In genomic region chr4:73230865-73231517, GRCh38 we compare ENCODE assay signal across 22 cellular contexts. TPM values are rescaled to one million over a fixed set of nuclear protein-coding genes. Genes with fewer than 3 reads are reported as not detected.
A peak's percentile ranks its signal among the peaks of the same experiment; 100 is the strongest.
DNase-seq lines count a peak whose midpoint lies in the region; ATAC-seq and TF ChIP-seq lines count a peak whose summit lies in the region.
"Had no signal": no experiment of that assay in that cellular context is flagged by ENCODE, and none has a peak within 500 bp of the region (broad histone marks: within the 10 kb centered on the region; RNA-seq: fewer than 3 reads in every experiment).

No MANE protein-coding gene starts in this region.

- H2AFZ ChIP-seq in neural progenitor cell (replicated peaks), result no peak overlapping the region

- no peak overlapping the region for H3K4me3 ChIP-seq in neural progenitor cell
- H3K4me3 ChIP-seq: gastroesophageal sphincter, HAP-1, upper lobe of right lung had no signal

- no peak overlapping the region for H3K27ac ChIP-seq in neural progenitor cell
- H3K27ac ChIP-seq: gastroesophageal sphincter, upper lobe of right lung had no signal

- peaks cover 11% of the 10 kb centered on the region for H4K20me1 ChIP-seq in neural progenitor cell (ENCODE audit: low read depth)

- CTCF ChIA-PET in WTC11 (lab: Charles Lee), result no interaction called here

- H3K4me2 ChIP-seq in neural progenitor cell, result no peak overlapping the region

- no peak overlapping the region for H3K9ac ChIP-seq in neural progenitor cell

- H3K4me1 ChIP-seq in neural progenitor cell, result no peaks in the 10 kb centered on the region
- H3K4me1 ChIP-seq: upper lobe of right lung had no signal

- peaks cover 98% of the 10 kb centered on the region for H3K79me2 ChIP-seq in neural progenitor cell (ENCODE audit: low read depth)

- no peak overlapping the region for H3K4me3 Mint-ChIP-seq in activated naive CD4-positive, alpha-beta T cell treated with anti-CD3 and anti-CD28 coated beads, Interleukin-2, amount 50 U/mL, for 24 hours
- no peak overlapping the region for H3K4me3 Mint-ChIP-seq in chondrocyte (ENCODE audit: unreplicated experiment)
- no peak overlapping the region for H3K4me3 Mint-ChIP-seq in neural progenitor cell
- no peak overlapping the region for H3K4me3 Mint-ChIP-seq in WTC11
- H3K4me3 Mint-ChIP-seq: activated naive CD8-positive, alpha-beta T cell treated with anti-CD3 and anti-CD28 coated beads, Interleukin-2, amount 10 ng/mL, durations not matched to agents 7 days and 5 days; activated T-helper 1 cell treated with anti-CD3 and anti-CD28 coated beads, Interleukin-12 subunit alpha, Interleukin-12 subunit beta, Interleukin-2, Interleukin-4 antibody, amounts not matched to agents 30 ng/mL and 10 ng/mL and 1 ng/mL, durations not matched to agents 14 hours and 24 hours and 36 hours had no signal

- no peaks in the 10 kb centered on the region for H3K9me3 ChIP-seq in neural progenitor cell (ENCODE audit: low read depth)
- H3K9me3 ChIP-seq: gastroesophageal sphincter, HAP-1, upper lobe of right lung had no signal

- ATAC-seq in activated naive CD4-positive, alpha-beta T cell treated with anti-CD3 and anti-CD28 coated beads, Interleukin-2, amount 50 U/mL, for 72 hours, result no peak
- ATAC-seq in GM21723 (IDR thresholded peaks at IDR 0.05; ENCODE audit: unreplicated experiment), result no peak
- no peak for ATAC-seq in omental fat pad (ENCODE audit: low FRiP score)
- no peak for ATAC-seq in WTC11
- ATAC-seq: activated CD4-positive, CD25-positive, alpha-beta regulatory T cell treated with anti-CD3 and anti-CD28 coated beads, Interleukin-2, amount 50 U/mL, for 24 hours; gastroesophageal sphincter; sciatic nerve; upper lobe of right lung had no signal

- no peak for TF ChIP-seq CTCF in chondrocyte (IDR thresholded peaks at IDR 0.05)
- TF ChIP-seq CTCF in neural progenitor cell (IDR thresholded peaks at IDR 0.05), result no peak
- TF ChIP-seq CTCF in omental fat pad (IDR thresholded peaks at IDR 0.05), result no peak
- TF ChIP-seq CTCF in WTC11 (IDR thresholded peaks at IDR 0.05), result no peak

- no peak for DNase-seq in activated naive CD4-positive, alpha-beta T cell treated with anti-CD3 and anti-CD28 coated beads, Interleukin-2, amount 50 U/mL, for 72 hours (ENCODE audit: low spot score in 2 of 2)
- DNase-seq in OCI-M1 (lab: John Stamatoyannopoulos, UW) (peak; percentile 83), chondrocyte (ENCODE audit: low spot score) (no peak), neural progenitor cell (ENCODE audit: low spot score) (no peak), omental fat pad (ENCODE audit: low spot score) (no peak), WTC11 (ENCODE audit: low spot score) (no peak)
- DNase-seq: activated naive CD8-positive, alpha-beta T cell treated with anti-CD3 and anti-CD28 coated beads, Interleukin-2, amount 10 ng/mL, durations not matched to agents 7 days and 5 days; NCI-H146; NCI-H524 treated with DMSO at 0.1 percent for 48 hours; posterior cingulate gyrus; RPMI8226; stimulated activated CD4-positive, alpha-beta T cell treated with anti-CD3 and anti-CD28 coated beads, Interleukin-15, amount 100 ng/mL, for 24 hours; stimulated activated CD8-positive, alpha-beta memory T cell treated with anti-CD3 and anti-CD28 coated beads, Interleukin-4, amount 100 ng/mL, for 48 hours; T-helper 9 cell; upper lobe of right lung had no signal

- POLR2A ChIA-PET in WTC11 (lab: Charles Lee), result no interaction called here

- H3K36me3 Mint-ChIP-seq in activated naive CD4-positive, alpha-beta T cell treated with anti-CD3 and anti-CD28 coated beads, Interleukin-2, amount 50 U/mL, for 24 hours, result peaks cover 21% of the 10 kb centered on the region
- peaks cover 22 to 59% of the 10 kb centered on the region in 2 donors for H3K36me3 Mint-ChIP-seq in activated naive CD4-positive, alpha-beta T cell treated with anti-CD3 and anti-CD28 coated beads, Interleukin-2, amount 50 U/mL, for 72 hours
- peaks cover 11% of the 10 kb centered on the region for H3K36me3 Mint-ChIP-seq in chondrocyte (ENCODE audit: low read depth)
- H3K36me3 Mint-ChIP-seq in neural progenitor cell, result peaks cover 41% of the 10 kb centered on the region
- peaks cover 29% of the 10 kb centered on the region for H3K36me3 Mint-ChIP-seq in WTC11

- H3K9me3 Mint-ChIP-seq in activated naive CD4-positive, alpha-beta T cell treated with anti-CD3 and anti-CD28 coated beads, Interleukin-2, amount 50 U/mL, for 24 hours, result no peaks in the 10 kb centered on the region
- peaks cover 4 to 6% of the 10 kb centered on the region in 2 donors for H3K9me3 Mint-ChIP-seq in activated naive CD4-positive, alpha-beta T cell treated with anti-CD3 and anti-CD28 coated beads, Interleukin-2, amount 50 U/mL, for 72 hours
- H3K9me3 Mint-ChIP-seq in chondrocyte (ENCODE audit: low read depth) (no peaks in the 10 kb centered on the region), neural progenitor cell (peaks cover 5% of the 10 kb centered on the region), WTC11 (peaks cover 4% of the 10 kb centered on the region; the same call in 1 of the 2 replicates)
- H3K9me3 Mint-ChIP-seq: activated naive CD8-positive, alpha-beta T cell treated with anti-CD3 and anti-CD28 coated beads, Interleukin-2, amount 10 ng/mL, durations not matched to agents 7 days and 5 days; activated T-helper 1 cell treated with anti-CD3 and anti-CD28 coated beads, Interleukin-12 subunit alpha, Interleukin-12 subunit beta, Interleukin-2, Interleukin-4 antibody, amounts not matched to agents 30 ng/mL and 10 ng/mL and 1 ng/mL, durations not matched to agents 14 hours and 24 hours and 36 hours had no signal

- peaks cover 7% of the 10 kb centered on the region for H3K36me3 ChIP-seq in neural progenitor cell
- H3K36me3 ChIP-seq: upper lobe of right lung had no signal

- peak overlapping the region; percentile 48 for H3K27ac Mint-ChIP-seq in activated naive CD4-positive, alpha-beta T cell treated with anti-CD3 and anti-CD28 coated beads, Interleukin-2, amount 50 U/mL, for 24 hours
- no peak overlapping the region for H3K27ac Mint-ChIP-seq in activated naive CD4-positive, alpha-beta T cell treated with anti-CD3 and anti-CD28 coated beads, Interleukin-2, amount 50 U/mL, for 72 hours
- H3K27ac Mint-ChIP-seq in chondrocyte (ENCODE audit: unreplicated experiment) (peak overlapping the region; percentile 23), neural progenitor cell (peak overlapping the region; percentile 80), WTC11 (no peak overlapping the region; the same call in 1 of the 2 replicates)
- H3K27ac Mint-ChIP-seq: activated naive CD8-positive, alpha-beta T cell treated with anti-CD3 and anti-CD28 coated beads, Interleukin-2, amount 10 ng/mL, durations not matched to agents 7 days and 5 days; activated T-helper 1 cell treated with anti-CD3 and anti-CD28 coated beads, Interleukin-12 subunit alpha, Interleukin-12 subunit beta, Interleukin-2, Interleukin-4 antibody, amounts not matched to agents 30 ng/mL and 10 ng/mL and 1 ng/mL, durations not matched to agents 14 hours and 24 hours and 36 hours had no signal

- no peaks in the 10 kb centered on the region for H3F3A ChIP-seq in neural progenitor cell (ENCODE audit: low read depth)

- peaks cover 4% of the 10 kb centered on the region for H3K4me1 Mint-ChIP-seq in activated naive CD4-positive, alpha-beta T cell treated with anti-CD3 and anti-CD28 coated beads, Interleukin-2, amount 50 U/mL, for 24 hours
- no peaks in the 10 kb centered on the region for H3K4me1 Mint-ChIP-seq in chondrocyte (ENCODE audit: low read depth)
- H3K4me1 Mint-ChIP-seq in neural progenitor cell, result no peaks in the 10 kb centered on the region
- no peaks in the 10 kb centered on the region for H3K4me1 Mint-ChIP-seq in WTC11

- H3K27me3 Mint-ChIP-seq in activated naive CD4-positive, alpha-beta T cell treated with anti-CD3 and anti-CD28 coated beads, Interleukin-2, amount 50 U/mL, for 24 hours, result no peaks in the 10 kb centered on the region
- H3K27me3 Mint-ChIP-seq in chondrocyte (ENCODE audit: low read depth) (no peaks in the 10 kb centered on the region), neural progenitor cell (ENCODE audit: insufficient read depth, low read depth) (no peaks in the 10 kb centered on the region), WTC11 (ENCODE audit: low read depth) (no peaks in the 10 kb centered on the region)
- H3K27me3 Mint-ChIP-seq: activated naive CD8-positive, alpha-beta T cell treated with anti-CD3 and anti-CD28 coated beads, Interleukin-2, amount 10 ng/mL, durations not matched to agents 7 days and 5 days had no signal

- H3K27me3 ChIP-seq in neural progenitor cell, result no peaks in the 10 kb centered on the region
- H3K27me3 ChIP-seq: gastroesophageal sphincter, upper lobe of right lung had no signal

TF ChIP-seq in WTC11, 78 proteins besides CTCF, POLR2A, EP300 and RAD21 (continues in another document):
- TF ChIP-seq JUN (CRISPR knock-in tag; IDR thresholded peaks at IDR 0.05) (no peak), RORB (CRISPR knock-in tag; IDR thresholded peaks at IDR 0.05) (no peak), ZNF396 (CRISPR knock-in tag; IDR thresholded peaks at IDR 0.05; ENCODE audit: borderline replicate concordance) (no peak), MLX (CRISPR knock-in tag; IDR thresholded peaks at IDR 0.05) (no peak), ERG (CRISPR knock-in tag; IDR thresholded peaks at IDR 0.05) (no peak), ZNF121 (CRISPR knock-in tag; IDR thresholded peaks at IDR 0.05) (no peak), GABPB1 (CRISPR knock-in tag; IDR thresholded peaks at IDR 0.05) (no peak), NR3C1 (CRISPR knock-in tag; conservative IDR thresholded peaks at IDR 0.05; ENCODE audit: low read depth) (no peak)

RNA-seq across cellular contexts. Expression of gene ANKRD17, which starts 27.6 kb away (rescaled TPM):
- 10 to 100 TPM; 39.1 to 73.9 TPM for total RNA-seq in activated naive CD4-positive, alpha-beta T cell treated with anti-CD3 and anti-CD28 coated beads, Interleukin-2, amount 50 U/mL, for 72 hours
- total RNA-seq in chondrocyte (55.1 to 72.5 TPM (median 56.4 TPM) in 3 replicates), neural progenitor cell (ENCODE audit: low replicate concordance) (61.9 and 67.3 TPM in 2 replicates), omental fat pad (10 to 100 TPM; 56.2 to 80.2 (median 60.2) TPM), WTC11 (2021) (66.9 to 76.0 TPM (median 71.0 TPM) in 3 replicates)

Comparison
In these comparisons a context has a peak if more than half of its experiments do, and no peak if none do; other contexts are left out.
1. H3K27ac Mint-ChIP-seq: peak in activated naive CD4-positive, alpha-beta T cell treated with anti-CD3 and anti-CD28 coated beads, Interleukin-2, amount 50 U/mL, for 24 hours (single experiment), chondrocyte (single experiment) and neural progenitor cell (single experiment); none in activated naive CD4-positive, alpha-beta T cell treated with anti-CD3 and anti-CD28 coated beads, Interleukin-2, amount 50 U/mL, for 72 hours (0 of 2) and WTC11 (single experiment).